ENCODE assay signal across 11 cellular contexts in the genomic region with DNA sequence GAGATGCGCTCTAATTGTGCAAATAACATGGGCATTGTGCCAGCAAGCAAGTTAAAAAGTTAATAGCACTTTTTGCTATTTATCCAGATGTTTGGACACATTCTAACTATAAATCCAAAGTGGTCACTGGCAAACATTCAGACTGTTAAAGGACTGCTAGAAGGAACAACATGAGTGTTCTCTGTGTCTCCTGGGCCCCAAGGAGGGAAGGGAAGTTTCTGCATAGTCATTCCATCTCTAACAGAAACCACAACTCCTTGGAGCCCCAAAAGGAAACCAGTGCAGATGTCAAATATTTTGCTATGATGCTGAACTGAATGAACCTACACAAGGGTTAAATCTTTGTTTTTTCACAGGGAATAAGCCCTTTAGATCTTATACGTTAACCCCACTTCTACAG.
DNase-seq lines count a peak whose midpoint lies in the region; ATAC-seq and FAIRE-seq lines count a peak whose summit lies in the region.
"Had no signal": no experiment of that assay in that cellular context is flagged by ENCODE, and none has a peak within 500 bp of the region (broad histone marks: within the 10 kb centered on the region; RNA-seq: fewer than 3 reads in every experiment).

No MANE protein-coding gene starts in this region.

- H3K4me1 Mint-ChIP-seq in naive thymus-derived CD8-positive, alpha-beta T cell: peaks cover 6 to 24% (median 17%) of the 10 kb centered on the region in 4 donors

- peak; percentile 54 for FAIRE-seq in GM19239 (lab: Jason Lieb, UNC)

- H3K27ac Mint-ChIP-seq in naive thymus-derived CD8-positive, alpha-beta T cell: no peak overlapping the region
- H3K27ac Mint-ChIP-seq: CD4-positive, CD25-positive, alpha-beta regulatory T cell had no signal

- no peaks in the 10 kb centered on the region for H3K9me3 ChIP-seq in adipocyte (ENCODE audit: control insufficient read depth, low read length)
- H3K9me3 ChIP-seq: sigmoid colon, SJSA1 had no signal

- H3K27me3 ChIP-seq in adipocyte (replicated peaks; ENCODE audit: control insufficient read depth, insufficient read depth, low read length): no peaks in the 10 kb centered on the region
- H3K27me3 ChIP-seq: sigmoid colon, SJSA1 had no signal

- peak overlapping the region; percentile 70 for H3K9ac ChIP-seq in adipocyte (ENCODE audit: low read length)

- H3K4me3 ChIP-seq in adipocyte (ENCODE audit: low read length): peak overlapping the region; percentile 13
- H3K4me3 ChIP-seq: sigmoid colon, SJSA1 had no signal

- H3K36me3 Mint-ChIP-seq in naive thymus-derived CD8-positive, alpha-beta T cell: no peaks in the 10 kb centered on the region
- H3K36me3 Mint-ChIP-seq: CD4-positive, CD25-positive, alpha-beta regulatory T cell had no signal

- DNase-seq in AG08395 (ENCODE audit: low spot score) (peak; percentile 63), GM19239 (ENCODE audit: insufficient read length, low spot score) (no peak), adipocyte (ENCODE audit: low read depth) (peak; percentile 18), SHP77 treated with DMSO at 0.1 percent for 48 hours (lab: John Stamatoyannopoulos, UW) (no peak), NAMALWA (ENCODE audit: low spot score) (no peak)
- DNase-seq in naive thymus-derived CD8-positive, alpha-beta T cell: no peak
- DNase-seq: sigmoid colon had no signal

- no peak overlapping the region for H3K4me3 Mint-ChIP-seq in naive thymus-derived CD8-positive, alpha-beta T cell
- H3K4me3 Mint-ChIP-seq: CD4-positive, CD25-positive, alpha-beta regulatory T cell had no signal

- peaks cover 0 to 3% (median 0%) of the 10 kb centered on the region in 5 donors for H3K27me3 Mint-ChIP-seq in naive thymus-derived CD8-positive, alpha-beta T cell
- H3K27me3 Mint-ChIP-seq: CD4-positive, CD25-positive, alpha-beta regulatory T cell had no signal

- H3K9me3 Mint-ChIP-seq in naive thymus-derived CD8-positive, alpha-beta T cell: peaks cover 0 to 2% (median 0%) of the 10 kb centered on the region in 9 donors

- POLR2A ChIA-PET in naive thymus-derived CD8-positive, alpha-beta T cell (lab: Charles Lee): no interaction called here

- H3K4me1 ChIP-seq in adipocyte (ENCODE audit: control insufficient read depth, insufficient read depth, low read length): peaks cover 39% of the 10 kb centered on the region

- ATAC-seq in HG03097 (IDR thresholded peaks at IDR 0.05; ENCODE audit: low FRiP score, unreplicated experiment) (peak; percentile 42), HG03025 (IDR thresholded peaks at IDR 0.05; ENCODE audit: low FRiP score, unreplicated experiment) (no peak)
- ATAC-seq in naive thymus-derived CD8-positive, alpha-beta T cell: no peak

- H3K36me3 ChIP-seq in adipocyte (ENCODE audit: control insufficient read depth, insufficient read depth, low read length, severe bottlenecking): no peaks in the 10 kb centered on the region
- H3K36me3 ChIP-seq: sigmoid colon, SJSA1 had no signal

Comparison
In these comparisons a context has a peak if more than half of its experiments do, and no peak if none do; other contexts are left out.
1. DNase-seq: peak in AG08395 (single experiment) and adipocyte (single experiment); none in GM19239 (single experiment), SHP77 treated with DMSO at 0.1 percent for 48 hours (single experiment), naive thymus-derived CD8-positive, alpha-beta T cell (0 of 10) and NAMALWA (single experiment).